ENCODE assay signal across 8 cellular contexts in genomic region chr5:40834849-40835787, GRCh38. TPM values are rescaled to one million over a fixed set of nuclear protein-coding genes. Genes with fewer than 3 reads are reported as not detected.
DNase-seq lines count a peak whose midpoint lies in the region; ATAC-seq and TF ChIP-seq lines count a peak whose summit lies in the region.

RPL37 (minus strand) TSS chr5:40835222; CDS start chr5:40835185, 37 bp downstream.

- no peaks in the 10 kb centered on the region for H3K27me3 ChIP-seq in parathyroid adenoma (ENCODE audit: control insufficient read depth, insufficient read depth, low read length)
- H3K27me3 ChIP-seq in tibial nerve = no peaks in the 10 kb centered on the region

- H3K36me3 ChIP-seq in parathyroid adenoma (ENCODE audit: control insufficient read depth, insufficient read depth, low read length) = no peaks in the 10 kb centered on the region
- H3K36me3 ChIP-seq in tibial nerve = peaks cover 0 to 40% (median 11%) of the 10 kb centered on the region in 3 donors

- peaks cover 52% of the 10 kb centered on the region for H3K4me1 Mint-ChIP-seq in activated naive CD8-positive, alpha-beta T cell treated with anti-CD3 and anti-CD28 coated beads, Interleukin-2, amount 50 U/mL, for 24 hours

- H3K4me1 ChIP-seq in parathyroid adenoma (peaks cover 12% of the 10 kb centered on the region), tibial nerve (peaks cover 0 to 32% (median 13%) of the 10 kb centered on the region in 4 donors)

- peak in 1 of 2 donors; percentile 99 for TF ChIP-seq EP300 in tibial nerve (IDR thresholded peaks at IDR 0.05)

- peak; percentile 99 for DNase-seq in GM12865 (ENCODE audit: low read depth)
- DNase-seq in NCI-H1417 treated with DMSO at 0.1 percent for 48 hours (lab: John Stamatoyannopoulos, UW) = peak; percentile 88
- DNase-seq in SW480 (ENCODE audit: low spot score) = peak; percentile 96
- peak; percentile 92 for DNase-seq in activated naive CD8-positive, alpha-beta T cell treated with anti-CD3 and anti-CD28 coated beads, Interleukin-2, amount 50 U/mL, for 24 hours
- DNase-seq in Right ventricle myocardium superior = peak; percentile 97
- peak; percentile 88 to 89 for DNase-seq in tibial nerve (ENCODE audit: low spot score in 2 of 2)

- ATAC-seq in HG02763 (IDR thresholded peaks at IDR 0.05; ENCODE audit: unreplicated experiment) (peak; percentile 97), Right ventricle myocardium superior (ENCODE audit: poor library complexity) (peak; percentile 100)
- peak; percentile 96 for ATAC-seq in activated naive CD8-positive, alpha-beta T cell treated with anti-CD3 and anti-CD28 coated beads, Interleukin-2, amount 50 U/mL, for 24 hours

- TF ChIP-seq CTCF in GM12865 (IDR thresholded peaks at IDR 0.05; ENCODE audit: insufficient read depth, low read depth, low read length, missing control alignments) (no peak), parathyroid adenoma (IDR thresholded peaks at IDR 0.05) (no peak), tibial nerve (IDR thresholded peaks at IDR 0.05) (peak in 1 of 5 experiments; percentile 45)

- H3K9ac ChIP-seq in parathyroid adenoma = peak within 1 kb of the TSS; percentile 81

- 2 to 5% methylated on average over 45 to 55 of the region's 61 CpGs for WGBS in tibial nerve, 2 donors

- peak within 1 kb of the TSS; percentile 90 for H3K27ac ChIP-seq in parathyroid adenoma
- peak within 1 kb of the TSS; percentile 84 to 99 (median 96) for H3K27ac ChIP-seq in tibial nerve

- H3K9me3 ChIP-seq in parathyroid adenoma (ENCODE audit: control insufficient read depth, low read length) = no peaks in the 10 kb centered on the region
- H3K9me3 ChIP-seq in tibial nerve = no peaks in the 10 kb centered on the region

- peaks cover 53% of the 10 kb centered on the region for H3K36me3 Mint-ChIP-seq in activated naive CD8-positive, alpha-beta T cell treated with anti-CD3 and anti-CD28 coated beads, Interleukin-2, amount 50 U/mL, for 24 hours (ENCODE audit: low read depth)

- H3K79me2 ChIP-seq in parathyroid adenoma = no peaks in the 10 kb centered on the region

- intact Hi-C loops in Right ventricle myocardium superior (cut with DNase I) = loop anchor here (10.0 kb wide), 1 partner anchor 80 kb away; the partner anchor contains the start of gene TTC33

- H3K4me3 ChIP-seq in GM12865 (ENCODE audit: low read depth, low read length) = peak within 1 kb of the TSS; percentile 68
- H3K4me3 ChIP-seq in parathyroid adenoma (ENCODE audit: low read depth, low read length) = peak within 1 kb of the TSS; percentile 86
- peak within 1 kb of the TSS; percentile 51 to 79 (median 56) for H3K4me3 ChIP-seq in tibial nerve

- H3K27ac Mint-ChIP-seq in activated naive CD8-positive, alpha-beta T cell treated with anti-CD3 and anti-CD28 coated beads, Interleukin-2, amount 50 U/mL, for 24 hours = peak within 1 kb of the TSS; percentile 100

- no peaks in the 10 kb centered on the region for H3K9me3 Mint-ChIP-seq in activated naive CD8-positive, alpha-beta T cell treated with anti-CD3 and anti-CD28 coated beads, Interleukin-2, amount 50 U/mL, for 24 hours

- TF ChIP-seq POLR2A in tibial nerve (IDR thresholded peaks at IDR 0.05) = peak; percentile 69 to 78

- peak within 1 kb of the TSS; percentile 99 for H3K4me3 Mint-ChIP-seq in activated naive CD8-positive, alpha-beta T cell treated with anti-CD3 and anti-CD28 coated beads, Interleukin-2, amount 50 U/mL, for 24 hours

- H2AFZ ChIP-seq in parathyroid adenoma = peak within 1 kb of the TSS; percentile 96

- peak within 1 kb of the TSS; percentile 84 for H3K4me2 ChIP-seq in parathyroid adenoma (ENCODE audit: low read length)

- H3K27me3 Mint-ChIP-seq in activated naive CD8-positive, alpha-beta T cell treated with anti-CD3 and anti-CD28 coated beads, Interleukin-2, amount 50 U/mL, for 24 hours = no peaks in the 10 kb centered on the region

RNA-seq across cellular contexts. Expression of gene RPL37, which starts in this region (rescaled TPM):
- total RNA-seq in Right ventricle myocardium superior = 601 TPM
- total RNA-seq in tibial nerve = 100 to 1,000 TPM; 117 to 365 (median 159) TPM

Comparison
In these comparisons a context has a peak if more than half of its experiments do, and no peak if none do; other contexts are left out.
1. Peak in every context shown above with its lines: DNase-seq, ATAC-seq, H3K4me3 ChIP-seq and H3K27ac ChIP-seq.